Comparison of ENCODE assay signal across 22 cellular contexts in genomic region chr7:68744036-68744435, GRCh38.
A peak's percentile ranks its signal among the peaks of the same experiment; 100 is the strongest.
DNase-seq lines count a peak whose midpoint lies in the region; ATAC-seq, FAIRE-seq and TF ChIP-seq lines count a peak whose summit lies in the region.
"Had no signal": no experiment of that assay in that cellular context is flagged by ENCODE, and none has a peak within 500 bp of the region (broad histone marks: within the 10 kb centered on the region; RNA-seq: fewer than 3 reads in every experiment).

No MANE protein-coding gene starts in this region.

- intact Hi-C loops in left cardiac atrium (cut with DNase I): no loop called here

- no peaks in the 10 kb centered on the region for H3K27me3 ChIP-seq in WERI-Rb-1 (ENCODE audit: insufficient read depth, low read depth, severe bottlenecking)
- H3K27me3 ChIP-seq: BE2C had no signal

- peaks cover 3% of the 10 kb centered on the region for H3K9me3 ChIP-seq in WERI-Rb-1 (ENCODE audit: severe bottlenecking)
- H3K9me3 ChIP-seq: BE2C had no signal

- H3K36me3 ChIP-seq in WERI-Rb-1: no peaks in the 10 kb centered on the region
- H3K36me3 ChIP-seq: BE2C had no signal

- no peak for TF ChIP-seq CTCF in D721Med (IDR thresholded peaks at IDR 0.05; ENCODE audit: insufficient read depth, missing control alignments)
- TF ChIP-seq CTCF in WERI-Rb-1 (IDR thresholded peaks at IDR 0.05; ENCODE audit: low read depth, low read length): no peak

- H3K4me3 ChIP-seq in WERI-Rb-1 (ENCODE audit: low read depth, low read length): no peak overlapping the region

- peak overlapping the region; percentile 34; the same call in 1 of the 2 replicates for H3K27ac ChIP-seq in WERI-Rb-1

- peak; percentile 61 for FAIRE-seq in D721Med (lab: Jason Lieb, UNC)
- FAIRE-seq: A204.1, GM12892, HepG2 had no signal

- DNase-seq in D341Med (ENCODE audit: low spot score) (peak; percentile 48), D721Med (ENCODE audit: insufficient read length, low spot score) (peak; percentile 32), NCI-H524 treated with DMSO at 0.1 percent for 48 hours (lab: John Stamatoyannopoulos, UW) (peak; percentile 51), WERI-Rb-1 (peak; percentile 71), T-helper 9 cell (no peak), left cardiac atrium (no peak)
- DNase-seq: ACHN; BE2C; C1 segment of cervical spinal cord; CD4-positive, CD25-positive, alpha-beta regulatory T cell; CD8-positive, alpha-beta memory T cell; COR-L47; DMS153; DMS79; GDM1; GOT3; H7 had no signal

- ATAC-seq in left cardiac atrium: no peak
- ATAC-seq in GM18502 (IDR thresholded peaks at IDR 0.05; ENCODE audit: poor library complexity, unreplicated experiment): no peak
- ATAC-seq: HCT116, HepG2 had no signal

Comparison
In these comparisons a context has a peak if more than half of its experiments do, and no peak if none do; other contexts are left out.
1. DNase-seq: peak in D341Med (single experiment), D721Med (single experiment), NCI-H524 treated with DMSO at 0.1 percent for 48 hours (single experiment) and WERI-Rb-1 (single experiment); none in T-helper 9 cell (single experiment) and left cardiac atrium (single experiment).